In genomic region chrX:11235377-11235776, GRCh38 we compare ENCODE assay signal across 20 cellular contexts. TPM values are rescaled to one million over a fixed set of nuclear protein-coding genes. Genes with fewer than 3 reads are reported as not detected.
"Had no signal": no experiment of that assay in that cellular context is flagged by ENCODE, and none has a peak within 500 bp of the region (broad histone marks: within the 10 kb centered on the region; RNA-seq: fewer than 3 reads in every experiment).

No MANE protein-coding gene starts in this region.

RNA-seq across cellular contexts. Expression of gene AMELX, which starts 57.8 kb away (rescaled TPM):
- total RNA-seq: colonic mucosa, dermis microvascular lymphatic vessel endothelial cell, endodermal cell, esophagus mucosa, esophagus squamous epithelium, gastrocnemius medialis, glomerular endothelial cell, heart right ventricle, kidney epithelial cell, left cardiac atrium, left lung, left ventricle myocardium superior, lower leg skin, lower lobe of right lung, lung microvascular endothelial cell, mesenteric fat pad, mesothelial cell of epicardium, mucosa of descending colon, myocyte had no signal
- polyA plus RNA-seq: heart right ventricle, keratinocyte had no signal
